8 cellular contexts compared by ENCODE assay signal in the genomic region with DNA sequence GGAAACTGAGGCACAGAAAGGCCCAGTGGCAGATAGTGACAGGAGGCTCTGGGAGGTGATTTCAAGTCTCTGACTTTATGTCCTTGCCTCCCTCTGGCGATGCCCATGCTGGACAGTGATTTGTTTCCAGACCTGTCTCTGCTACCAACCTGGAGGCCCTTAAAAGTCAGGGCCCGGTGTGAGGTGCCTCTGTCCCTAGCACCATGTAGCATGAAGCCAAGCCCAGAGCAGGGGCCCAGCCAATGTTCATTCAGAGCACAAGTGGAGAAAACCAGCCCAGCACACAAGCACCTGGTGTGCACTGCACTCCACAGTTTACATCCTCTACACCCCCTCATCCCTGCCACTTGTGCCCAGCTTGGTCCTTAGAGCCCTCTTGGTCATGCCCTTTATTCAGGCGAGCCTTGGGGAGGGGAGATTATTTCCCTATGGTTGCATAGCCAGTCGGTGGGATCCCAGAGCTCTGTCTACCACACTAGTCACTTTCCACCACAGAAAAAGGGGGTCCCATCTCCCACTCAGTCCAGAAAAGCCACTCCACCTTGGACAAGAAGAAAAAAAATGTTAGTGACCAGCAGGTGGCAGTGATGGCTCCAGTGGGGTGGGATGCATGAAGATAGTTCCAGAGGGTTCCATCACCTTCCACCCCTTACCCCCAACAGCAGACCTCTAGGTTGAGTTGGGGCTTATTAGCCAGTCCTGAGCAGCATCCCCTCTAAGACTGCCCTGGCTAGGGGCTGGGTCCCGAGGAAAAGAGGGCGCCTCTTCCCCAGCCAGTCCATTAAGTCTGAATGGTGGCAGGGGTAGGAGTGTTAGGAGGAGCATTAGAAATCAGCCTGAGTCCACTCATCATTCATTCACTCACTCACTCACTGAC. TPM values are rescaled to one million over a fixed set of nuclear protein-coding genes. Genes with fewer than 3 reads are reported as not detected.
A peak's percentile ranks its signal among the peaks of the same experiment; 100 is the strongest.
DNase-seq lines count a peak whose midpoint lies in the region; ATAC-seq and TF ChIP-seq lines count a peak whose summit lies in the region.

No MANE protein-coding gene starts in this region.

- H3K9me3 ChIP-seq in RWPE2 (ENCODE audit: severe bottlenecking) (no peaks in the 10 kb centered on the region), thoracic aorta (no peaks in the 10 kb centered on the region)

- H3K27ac ChIP-seq in RWPE2 (ENCODE audit: poor library complexity, severe bottlenecking) (no peak overlapping the region), thoracic aorta (no peak overlapping the region)

- TF ChIP-seq CTCF in RWPE2 (IDR thresholded peaks at IDR 0.05; ENCODE audit: poor library complexity, severe bottlenecking) (peak; percentile 95), foreskin fibroblast (IDR thresholded peaks at IDR 0.05; ENCODE audit: low read depth, low read length) (peak; percentile 42), thoracic aorta (IDR thresholded peaks at IDR 0.05) (peak; percentile 58)

- H3K27me3 ChIP-seq in RWPE2 (ENCODE audit: insufficient read depth, poor library complexity, severe bottlenecking) (no peaks in the 10 kb centered on the region), thoracic aorta (replicated peaks; ENCODE audit: insufficient read depth) (no peaks in the 10 kb centered on the region)

- H3K4me3 ChIP-seq in RWPE2 (ENCODE audit: severe bottlenecking) = no peak overlapping the region
- H3K4me3 ChIP-seq in foreskin fibroblast (ENCODE audit: low read depth in 1 of 2, low read length in 2 of 2) = no peak overlapping the region
- H3K4me3 ChIP-seq in thoracic aorta = no peak overlapping the region

- peaks cover 6% of the 10 kb centered on the region for H3K4me1 ChIP-seq in RWPE2 (ENCODE audit: insufficient read depth, poor library complexity, severe bottlenecking)
- peaks cover 0 to 4% of the 10 kb centered on the region in 2 donors for H3K4me1 ChIP-seq in thoracic aorta (ENCODE audit: control insufficient read depth in 1 of 2, low read depth in 2 of 2)

- H3K36me3 ChIP-seq in RWPE2 (ENCODE audit: low read depth) (no peaks in the 10 kb centered on the region), thoracic aorta (peaks cover 25% of the 10 kb centered on the region)

- DNase-seq in NCI-H82 (lab: John Stamatoyannopoulos, UW) (peak; percentile 71), NCI-H82 treated with DMSO at 0.1 percent for 48 hours (lab: John Stamatoyannopoulos, UW; ENCODE audit: unreplicated experiment) (no peak), RWPE2 (ENCODE audit: low spot score) (peak; percentile 75), foreskin fibroblast (peak in 1 of 2 donors; percentile 62), thoracic aorta (ENCODE audit: low spot score) (no peak), DMS153 (lab: John Stamatoyannopoulos, UW) (no peak), NCI-H187 (lab: John Stamatoyannopoulos, UW) (no peak)

- ATAC-seq in RWPE2 (ENCODE audit: low read depth) (peak; percentile 13; the same call in 1 of the 3 replicates), thoracic aorta (ENCODE audit: insufficient number of reproducible peaks, low FRiP score, low read depth) (no peak), GM19455 (IDR thresholded peaks at IDR 0.05; ENCODE audit: unreplicated experiment) (no peak)

RNA-seq across cellular contexts. Expression of gene KIAA1755, which starts 30.9 kb away (rescaled TPM):
- total RNA-seq in thoracic aorta = 10 to 100 TPM; 11.0 to 45.4 TPM

Comparison
In these comparisons a context has a peak if more than half of its experiments do, and no peak if none do; other contexts are left out.
1. DNase-seq: peak in NCI-H82 (single experiment) and RWPE2 (single experiment); none in NCI-H82 treated with DMSO at 0.1 percent for 48 hours (single experiment), thoracic aorta (single experiment), DMS153 (single experiment) and NCI-H187 (0 of 2).
2. CTCF ChIP-seq: peak in every context shown above with its lines; median percentile 95 in RWPE2; 58 in thoracic aorta; 42 in foreskin fibroblast.